ENCODE assay signal across 32 cellular contexts in the genomic region with DNA sequence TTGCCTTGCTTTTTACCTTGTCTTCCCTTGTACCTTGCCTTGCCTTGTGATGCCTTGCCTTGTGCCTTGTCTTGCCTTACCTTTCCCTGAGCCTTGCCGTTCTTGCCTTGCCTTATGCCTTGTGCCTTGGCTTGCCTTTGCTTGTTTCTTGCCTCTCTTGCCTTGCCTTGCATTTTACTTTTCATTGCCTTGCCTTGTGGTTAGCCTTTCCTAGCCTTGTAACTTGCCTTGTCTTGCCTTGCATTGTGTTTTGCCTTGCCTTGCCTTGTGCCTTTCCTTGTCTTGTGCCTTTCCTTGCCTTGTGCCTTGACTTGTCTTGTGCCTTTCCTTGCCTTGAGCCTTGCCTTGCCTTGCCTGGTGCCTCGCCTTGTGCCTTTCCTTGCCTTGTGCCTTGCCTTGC.
"Had no signal": no experiment of that assay in that cellular context is flagged by ENCODE, and none has a peak within 500 bp of the region (broad histone marks: within the 10 kb centered on the region; RNA-seq: fewer than 3 reads in every experiment).

No MANE protein-coding gene starts in this region.

- H3K4me3 ChIP-seq: cardiac muscle cell, colonic mucosa, gastrocnemius medialis, heart left ventricle had no signal

- H3K9me3 ChIP-seq: colonic mucosa, gastrocnemius medialis, heart left ventricle had no signal

- ATAC-seq: activated CD8-positive, alpha-beta T cell treated with anti-CD3 and anti-CD28 coated beads for 36 hours; activated T-cell treated with anti-CD3 and anti-CD28 coated beads, Interleukin-2, amount 50 U/mL, for 4 hours; activated T-helper 17 cell treated with anti-CD3 and anti-CD28 coated beads, Interleukin-2, amount 50 U/mL, for 72 hours; esophagus mucosa; gastrocnemius medialis; heart left ventricle; WTC11 had no signal

- H3K4me1 Mint-ChIP-seq: activated CD4-positive, alpha-beta T cell treated with anti-CD3 and anti-CD28 coated beads, Interleukin-2, amount 10 ng/mL, durations not matched to agents 7 days and 5 days; activated T-helper 17 cell treated with anti-CD3 and anti-CD28 coated beads, Interleukin-2, amount 50 U/mL, for 72 hours; WTC11 had no signal

- H3K36me3 ChIP-seq: brain microvascular endothelial cell, cardiac muscle cell, colonic mucosa, gastrocnemius medialis, heart left ventricle had no signal

- H3K4me1 ChIP-seq: colonic mucosa, gastrocnemius medialis, heart left ventricle had no signal

- H3K4me3 Mint-ChIP-seq: activated CD4-positive, alpha-beta T cell treated with anti-CD3 and anti-CD28 coated beads, Interleukin-2, amount 10 ng/mL, durations not matched to agents 7 days and 5 days; activated CD8-positive, alpha-beta T cell treated with anti-CD3 and anti-CD28 coated beads for 36 hours; activated naive CD8-positive, alpha-beta T cell; activated T-cell treated with anti-CD3 and anti-CD28 coated beads, Interleukin-2, amount 50 U/mL, for 4 hours; activated T-helper 17 cell treated with anti-CD3 and anti-CD28 coated beads, Interleukin-2, amount 50 U/mL, for 72 hours; WTC11 had no signal

- H3K27ac ChIP-seq: brain microvascular endothelial cell, cardiac muscle cell, colonic mucosa, gastrocnemius medialis, heart left ventricle, VCaP had no signal

- H3K27ac Mint-ChIP-seq: activated CD4-positive, alpha-beta T cell treated with anti-CD3 and anti-CD28 coated beads, Interleukin-2, amount 10 ng/mL, durations not matched to agents 7 days and 5 days; activated CD8-positive, alpha-beta T cell treated with anti-CD3 and anti-CD28 coated beads for 36 hours; activated naive CD8-positive, alpha-beta T cell; activated T-helper 17 cell treated with anti-CD3 and anti-CD28 coated beads, Interleukin-2, amount 50 U/mL, for 72 hours; WTC11 had no signal

- H3K27me3 ChIP-seq: brain microvascular endothelial cell, cardiac muscle cell, colonic mucosa, gastrocnemius medialis had no signal

- H3K9me3 Mint-ChIP-seq: activated CD4-positive, alpha-beta T cell treated with anti-CD3 and anti-CD28 coated beads, Interleukin-2, amount 10 ng/mL, durations not matched to agents 7 days and 5 days; activated CD8-positive, alpha-beta T cell treated with anti-CD3 and anti-CD28 coated beads for 36 hours; activated T-cell treated with anti-CD3 and anti-CD28 coated beads, Interleukin-2, amount 50 U/mL, for 4 hours; activated T-helper 17 cell treated with anti-CD3 and anti-CD28 coated beads, Interleukin-2, amount 50 U/mL, for 72 hours; WTC11 had no signal

- DNase-seq: activated CD4-positive, alpha-beta T cell treated with anti-CD3 and anti-CD28 coated beads for 1 hour; activated CD4-positive, alpha-beta T cell treated with anti-CD3 and anti-CD28 coated beads for 4 hours; activated CD4-positive, alpha-beta T cell treated with anti-CD3 and anti-CD28 coated beads, Interleukin-2, amount 10 ng/mL, durations not matched to agents 7 days and 5 days; activated CD4-positive, alpha-beta T cell treated with anti-CD3 and anti-CD28 coated beads, Interleukin-2, amount 50 U/mL, for 4 hours; activated CD8-positive, alpha-beta memory T cell treated with anti-CD3 and anti-CD28 coated beads for 24 hours; activated CD8-positive, alpha-beta T cell treated with anti-CD3 and anti-CD28 coated beads for 36 hours; activated effector memory CD4-positive, alpha-beta T cell treated with Interleukin-2 at 50 U/mL for 16 hours; activated gamma-delta T cell treated with Interleukin-2 at 50 U/mL for 16 hours; activated naive CD4-positive, alpha-beta T cell treated with anti-CD3 and anti-CD28 coated beads, Interleukin-2, amount 50 U/mL, for 16 hours; activated naive CD4-positive, alpha-beta T cell treated with Interleukin-2 at 50 U/mL for 16 hours; activated T-cell treated with anti-CD3 and anti-CD28 coated beads, Interleukin-2, amount 50 U/mL, for 4 hours; amniotic stem cell; anterior cingulate cortex; brain microvascular endothelial cell; central memory CD4-positive, alpha-beta T cell; cerebellar nuclear complex; colonic mucosa; effector CD8-positive, alpha-beta T cell; foreskin fibroblast; gastrocnemius medialis; glutamatergic neuron; heart left ventricle; T-helper 2 cell had no signal

- H3K27me3 Mint-ChIP-seq: activated CD4-positive, alpha-beta T cell treated with anti-CD3 and anti-CD28 coated beads, Interleukin-2, amount 10 ng/mL, durations not matched to agents 7 days and 5 days; activated CD8-positive, alpha-beta T cell treated with anti-CD3 and anti-CD28 coated beads for 36 hours; activated naive CD8-positive, alpha-beta T cell had no signal

- H3K36me3 Mint-ChIP-seq: activated naive CD8-positive, alpha-beta T cell; WTC11 had no signal

- FAIRE-seq: astrocyte, endometrium, endothelial cell of umbilical vein had no signal
